ENCODE assay signal across 8 cellular contexts in the genomic region with DNA sequence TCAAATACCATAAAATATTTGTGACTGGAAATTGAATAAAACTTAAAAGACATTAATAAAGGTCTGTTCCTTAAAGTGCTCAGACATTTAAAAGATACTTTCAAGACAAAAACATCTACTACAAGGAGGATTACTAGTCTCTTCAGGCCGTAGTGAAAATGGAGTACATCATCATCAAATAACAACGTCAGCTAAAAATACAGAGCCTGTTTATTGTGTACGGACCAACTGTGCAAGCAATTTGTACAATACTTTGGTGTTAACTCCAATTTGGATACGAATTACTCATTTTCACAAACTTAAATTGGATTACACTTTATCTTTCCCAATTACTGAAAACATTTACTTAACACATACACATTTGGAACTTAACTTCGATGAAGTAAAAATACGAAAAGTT. TPM values are rescaled to one million over a fixed set of nuclear protein-coding genes. Genes with fewer than 3 reads are reported as not detected.
A peak's percentile ranks its signal among the peaks of the same experiment; 100 is the strongest.
DNase-seq lines count a peak whose midpoint lies in the region; ATAC-seq, FAIRE-seq and TF ChIP-seq lines count a peak whose summit lies in the region.

No MANE protein-coding gene starts in this region.

- DNase-seq in left ventricle myocardium inferior (no peak), left cardiac atrium (no peak), bronchial epithelial cell (ENCODE audit: low read depth) (peak; percentile 41), vagina (ENCODE audit: extremely low spot score in 2 of 2) (no peak), glomerular visceral epithelial cell (ENCODE audit: extremely low spot score) (no peak), neuronal stem cell (ENCODE audit: low spot score) (no peak)

- H3K27me3 ChIP-seq in left ventricle myocardium inferior (ENCODE audit: low read depth) = no peaks in the 10 kb centered on the region
- H3K27me3 ChIP-seq in bronchial epithelial cell (ENCODE audit: control insufficient read depth, insufficient read depth, low read length) = no peaks in the 10 kb centered on the region
- H3K27me3 ChIP-seq in vagina = no peaks in the 10 kb centered on the region
- peaks cover 0 to 39% (median 0%) of the 10 kb centered on the region in 3 experiments for H3K27me3 ChIP-seq in neuronal stem cell (ENCODE audit: control insufficient read depth in 3 of 3, insufficient read depth in 3 of 3, low read depth in 1 of 3, low read length in 3 of 3)

- ATAC-seq in left cardiac atrium (no peak), HG02840 (IDR thresholded peaks at IDR 0.05; ENCODE audit: low FRiP score, unreplicated experiment) (no peak)

- H3K4me2 ChIP-seq in neuronal stem cell (ENCODE audit: insufficient read depth, low read length, poor library complexity, severe bottlenecking) = no peak overlapping the region

- H3K4ac ChIP-seq in neuronal stem cell (ENCODE audit: low read length) = no peak overlapping the region

- no peak overlapping the region for H2BK12ac ChIP-seq in neuronal stem cell (ENCODE audit: low read length)

- H2BK120ac ChIP-seq in neuronal stem cell (ENCODE audit: low read depth, low read length) = no peak overlapping the region

- H2AK5ac ChIP-seq in neuronal stem cell (ENCODE audit: low read depth, low read length) = no peak overlapping the region

- H2AFZ ChIP-seq in neuronal stem cell (ENCODE audit: low read length) = no peak overlapping the region

- H4K91ac ChIP-seq in neuronal stem cell (ENCODE audit: low read depth, low read length, poor library complexity) = no peak overlapping the region

- no peak for TF ChIP-seq POLR2A in vagina (IDR thresholded peaks at IDR 0.05)

- H3K18ac ChIP-seq in neuronal stem cell (ENCODE audit: low read length) = no peak overlapping the region

- no peak overlapping the region for H2BK5ac ChIP-seq in neuronal stem cell (ENCODE audit: low read length)

- H4K8ac ChIP-seq in neuronal stem cell (ENCODE audit: low read depth, low read length) = no peak overlapping the region

- TF ChIP-seq CTCF in left ventricle myocardium inferior (IDR thresholded peaks at IDR 0.05; ENCODE audit: borderline replicate concordance) (no peak), bronchial epithelial cell (IDR thresholded peaks at IDR 0.05; ENCODE audit: insufficient read depth, low read length, severe bottlenecking) (no peak), vagina (IDR thresholded peaks at IDR 0.05) (no peak)

- no peak for FAIRE-seq in bronchial epithelial cell (lab: Jason Lieb, UNC)

- H3K9ac ChIP-seq in neuronal stem cell (ENCODE audit: low read depth, low read length, poor library complexity) = no peak overlapping the region

- H3K4me3 ChIP-seq in left ventricle myocardium inferior (peak overlapping the region; percentile 92), bronchial epithelial cell (ENCODE audit: low read depth, low read length) (peak overlapping the region; percentile 73), mesodermal cell (ENCODE audit: extremely low read depth, insufficient read depth, low read length, poor library complexity, severe bottlenecking) (peak overlapping the region; percentile 72), vagina (peak overlapping the region; percentile 74 to 91), neuronal stem cell (ENCODE audit: low read length in 2 of 2) (no peak overlapping the region)

- no peaks in the 10 kb centered on the region for H3K9me3 ChIP-seq in left ventricle myocardium inferior (replicated peaks)
- H3K9me3 ChIP-seq in mesodermal cell (ENCODE audit: control insufficient read depth, low read length) = no peaks in the 10 kb centered on the region
- no peaks in the 10 kb centered on the region for H3K9me3 ChIP-seq in vagina
- no peaks in the 10 kb centered on the region for H3K9me3 ChIP-seq in neuronal stem cell (replicated peaks in 1 of 2; ENCODE audit: control insufficient read depth in 2 of 2, insufficient read depth in 1 of 2, low read depth in 1 of 2, low read length in 2 of 2)

- no peak overlapping the region for H3K23ac ChIP-seq in neuronal stem cell (ENCODE audit: low read depth, low read length, poor library complexity)

- 77 to 79% methylated on average over 4 to 6 of the region's 6 CpGs for WGBS in mesodermal cell (ENCODE audit: insufficient coverage in 2 of 2), 2 experiments
- WGBS in neuronal stem cell (ENCODE audit: extremely low coverage in 2 of 2, insufficient read length in 2 of 2, insufficient replicate concordance in 1 of 2), 2 donors = no CpG with 5 or more reads among the region's 6 CpGs

- no peak overlapping the region for H3K14ac ChIP-seq in neuronal stem cell (ENCODE audit: low read length)

- H3K4me1 ChIP-seq in left ventricle myocardium inferior (peaks cover 26% of the 10 kb centered on the region), mesodermal cell (ENCODE audit: control insufficient read depth, insufficient read depth, low read length, poor library complexity, severe bottlenecking) (no peaks in the 10 kb centered on the region), vagina (peaks cover 14% of the 10 kb centered on the region), neuronal stem cell (ENCODE audit: control insufficient read depth in 2 of 2, insufficient read depth in 1 of 2, low read depth in 1 of 2, low read length in 2 of 2) (peaks cover 0 to 2% of the 10 kb centered on the region in 2 donors)

- H3K27ac ChIP-seq in left ventricle myocardium inferior (replicated peaks) = no peak overlapping the region
- no peak overlapping the region for H3K27ac ChIP-seq in mesodermal cell (ENCODE audit: low read depth, low read length, severe bottlenecking)
- H3K27ac ChIP-seq in vagina = peak overlapping the region; percentile 87
- H3K27ac ChIP-seq in neuronal stem cell (replicated peaks; ENCODE audit: low read length) = no peak overlapping the region

- peaks cover 3% of the 10 kb centered on the region for H3K79me1 ChIP-seq in neuronal stem cell (ENCODE audit: low read depth, low read length)

- H3K36me3 ChIP-seq in left ventricle myocardium inferior (peaks cover 5% of the 10 kb centered on the region), bronchial epithelial cell (ENCODE audit: control insufficient read depth, insufficient read depth, low read length) (no peaks in the 10 kb centered on the region), mesodermal cell (ENCODE audit: control insufficient read depth, insufficient read depth, low read length) (no peaks in the 10 kb centered on the region), vagina (no peaks in the 10 kb centered on the region), neuronal stem cell (replicated peaks in 1 of 2; ENCODE audit: control insufficient read depth in 2 of 2, insufficient read depth in 2 of 2, low read length in 2 of 2) (no peaks in the 10 kb centered on the region)

- H2BK15ac ChIP-seq in neuronal stem cell (ENCODE audit: low read length) = no peak overlapping the region

- intact Hi-C loops in left ventricle myocardium inferior (cut with micrococcal nuclease) = no loop called here
- intact Hi-C loops in left cardiac atrium (cut with DNase I) = no loop called here
- intact Hi-C loops in vagina (cut with DNase I) = no loop called here

RNA-seq across cellular contexts. Expression of a gene that starts 0.9 kb away (rescaled TPM):
- total RNA-seq in left ventricle myocardium inferior (5.4 TPM), left cardiac atrium (1 to 10 TPM; 3.7 to 5.4 TPM), bronchial epithelial cell (5.0 and 17.4 TPM in 2 replicates), vagina (5.4 TPM)
- polyA plus RNA-seq in mesodermal cell (2013, experiment 1 of 2) = 1.3 TPM
- 1.9 TPM for polyA plus RNA-seq in mesodermal cell (2013, experiment 2 of 2)
- polyA plus RNA-seq in neuronal stem cell (2013, experiment 1 of 2) = 4.2 TPM
- polyA plus RNA-seq in neuronal stem cell (2013, experiment 2 of 2) = 4.4 TPM

RNA-seq across cellular contexts. Expression of a gene that starts 1.0 kb away (rescaled TPM):
- total RNA-seq in left ventricle myocardium inferior = 18.6 TPM
- 10 to 100 TPM in 1 of 2 donors, 1 to 10 TPM in 1; 7.8 to 16.2 TPM for total RNA-seq in left cardiac atrium
- total RNA-seq in bronchial epithelial cell = 5.3 and 13.8 TPM in 2 replicates
- polyA plus RNA-seq in mesodermal cell (2013, experiment 1 of 2) = 6.4 TPM
- polyA plus RNA-seq in mesodermal cell (2013, experiment 2 of 2) = 6.7 TPM
- total RNA-seq in vagina = 39.3 TPM
- polyA plus RNA-seq in neuronal stem cell (2013, experiment 1 of 2) = 18.6 TPM
- 15.3 TPM for polyA plus RNA-seq in neuronal stem cell (2013, experiment 2 of 2)

RNA-seq across cellular contexts. Expression of a gene that starts 35.9 kb away (rescaled TPM):
- total RNA-seq in left ventricle myocardium inferior (0.36 TPM), left cardiac atrium (under 1 TPM; 0.21 to 0.71 TPM), bronchial epithelial cell (0.26 TPM in 2 replicates), vagina (0.49 TPM)
- not detected for polyA plus RNA-seq in mesodermal cell (2013, experiment 1 of 2)
- 0.05 TPM for polyA plus RNA-seq in mesodermal cell (2013, experiment 2 of 2)
- 0.04 TPM for polyA plus RNA-seq in neuronal stem cell (2013, experiment 1 of 2)
- 0.06 TPM for polyA plus RNA-seq in neuronal stem cell (2013, experiment 2 of 2)

Comparison
In these comparisons a context has a peak if more than half of its experiments do, and no peak if none do; other contexts are left out.
1. H3K4me3 ChIP-seq: peak in left ventricle myocardium inferior (single experiment), bronchial epithelial cell (single experiment), mesodermal cell (single experiment) and vagina (2 of 2); none in neuronal stem cell (0 of 2).